In genomic region chr3:124431585-124431984, GRCh38 we compare ENCODE assay signal across 28 cellular contexts.
"Had no signal": no experiment of that assay in that cellular context is flagged by ENCODE, and none has a peak within 500 bp of the region (broad histone marks: within the 10 kb centered on the region; RNA-seq: fewer than 3 reads in every experiment).

No MANE protein-coding gene starts in this region.

- H3K36me3 ChIP-seq: suprapubic skin, thyroid gland, transverse colon, upper lobe of right lung, vagina had no signal

- H3K36me3 Mint-ChIP-seq: stimulated activated effector memory CD8-positive, alpha-beta T cell treated with anti-CD3 and anti-CD28 coated beads, Interleukin-12 subunit alpha, Interleukin-12 subunit beta, amount 100 ng/mL, for 72 hours; stimulated activated memory B cell treated with anti-CD40 and anti-IgM and Interleukin-4, amounts not matched to agents 10 μg/mL and 1 μg/mL and 100 μg/mL, for 72 hours; stimulated activated naive B cell treated with anti-CD40 and anti-IgM and Interleukin-4, amounts not matched to agents 10 μg/mL and 1 μg/mL and 100 μg/mL, for 72 hours had no signal

- H3K9me3 ChIP-seq: stomach, suprapubic skin, testis, thoracic aorta, thyroid gland, tibial artery, transverse colon, upper lobe of left lung, upper lobe of right lung, uterus, vagina had no signal

- H3K27me3 Mint-ChIP-seq: stimulated activated naive B cell treated with anti-CD40 and anti-IgM and Interleukin-4, amounts not matched to agents 10 μg/mL and 1 μg/mL and 100 μg/mL, for 72 hours had no signal

- H3K4me1 Mint-ChIP-seq: stimulated activated effector memory CD8-positive, alpha-beta T cell treated with anti-CD3 and anti-CD28 coated beads, Interleukin-12 subunit alpha, Interleukin-12 subunit beta, amount 100 ng/mL, for 72 hours; stimulated activated memory B cell treated with anti-CD40 and anti-IgM and Interleukin-4, amounts not matched to agents 10 μg/mL and 1 μg/mL and 100 μg/mL, for 72 hours had no signal

- H3K4me3 ChIP-seq: stomach, suprapubic skin, testis, thoracic aorta, thyroid gland, tibial artery, tibial nerve, transverse colon, upper lobe of left lung, upper lobe of right lung, uterus, vagina had no signal

- H3K9me3 Mint-ChIP-seq: stimulated activated effector memory CD8-positive, alpha-beta T cell treated with anti-CD3 and anti-CD28 coated beads, Interleukin-12 subunit alpha, Interleukin-12 subunit beta, amount 100 ng/mL, for 72 hours; stimulated activated memory B cell treated with anti-CD40 and anti-IgM and Interleukin-4, amounts not matched to agents 10 μg/mL and 1 μg/mL and 100 μg/mL, for 72 hours; stimulated activated naive B cell treated with anti-CD40 and anti-IgM and Interleukin-4, amounts not matched to agents 10 μg/mL and 1 μg/mL and 100 μg/mL, for 72 hours; stimulated activated naive CD8-positive, alpha-beta T cell treated with anti-CD3 and anti-CD28 coated beads, Interleukin-15, Interleukin-2, amounts not matched to agents 100 ng/mL and 50 ng/mL, for 24 hours; type B pancreatic cell had no signal

- H3K27ac Mint-ChIP-seq: stimulated activated effector memory CD8-positive, alpha-beta T cell treated with anti-CD3 and anti-CD28 coated beads, Interleukin-12 subunit alpha, Interleukin-12 subunit beta, amount 100 ng/mL, for 72 hours; stimulated activated memory B cell treated with anti-CD40 and anti-IgM and Interleukin-4, amounts not matched to agents 10 μg/mL and 1 μg/mL and 100 μg/mL, for 72 hours; stimulated activated naive B cell treated with anti-CD40 and anti-IgM and Interleukin-4, amounts not matched to agents 10 μg/mL and 1 μg/mL and 100 μg/mL, for 72 hours; stimulated activated naive CD8-positive, alpha-beta T cell treated with anti-CD3 and anti-CD28 coated beads, Interleukin-15, Interleukin-2, amounts not matched to agents 100 ng/mL and 50 ng/mL, for 24 hours; type B pancreatic cell had no signal

- H3K27ac ChIP-seq: stomach, suprapubic skin, testis, thoracic aorta, thyroid gland, tibial artery, tibial nerve, transverse colon, upper lobe of left lung, upper lobe of right lung, uterus, vagina had no signal

- DNase-seq: stimulated activated CD4-positive, alpha-beta T cell treated with anti-CD3 and anti-CD28 coated beads, Interleukin-2, amount 100 ng/mL, for 48 hours; stimulated activated CD4-positive, alpha-beta T cell treated with anti-CD3 and anti-CD28 coated beads, Interleukin-4, amount 100 ng/mL, for 1 hour; stimulated activated CD4-positive, alpha-beta T cell treated with anti-CD3 and anti-CD28 coated beads, Interleukin-4, amount 100 ng/mL, for 24 hours; stimulated activated CD4-positive, alpha-beta T cell treated with anti-CD3 and anti-CD28 coated beads, Interleukin-4, amount 100 ng/mL, for 4 hours; stimulated activated CD8-positive, alpha-beta memory T cell treated with anti-CD3 and anti-CD28 coated beads, Interleukin-4, amount 100 ng/mL, for 48 hours; stimulated activated naive B cell treated with anti-CD40 and anti-IgM and Interleukin-4, amounts not matched to agents 10 μg/mL and 1 μg/mL and 100 μg/mL, for 72 hours; stimulated activated naive CD4-positive, alpha-beta T cell; stimulated activated naive CD4-positive, alpha-beta T cell treated with Interleukin-2 at 50 U/mL for 16 hours; stimulated activated naive CD8-positive, alpha-beta T cell treated with anti-CD3 and anti-CD28 coated beads, Interleukin-15, Interleukin-2, amounts not matched to agents 100 U/mL and 50 U/mL, for 24 hours; stomach; substantia nigra; testis; thyroid gland; tibial artery; transverse colon; trophoblast cell; upper lobe of left lung; upper lobe of right lung; uterus had no signal

- FAIRE-seq: urothelium cell line had no signal

- H3K27me3 ChIP-seq: stomach, suprapubic skin, testis, thyroid gland, tibial artery, tibial nerve, transverse colon, upper lobe of left lung, upper lobe of right lung, uterus, vagina had no signal

- ATAC-seq: stimulated activated effector memory CD8-positive, alpha-beta T cell treated with anti-CD3 and anti-CD28 coated beads, Interleukin-12 subunit alpha, Interleukin-12 subunit beta, amount 100 ng/mL, for 72 hours; stimulated activated memory B cell treated with anti-CD40 and anti-IgM and Interleukin-4, amounts not matched to agents 10 μg/mL and 1 μg/mL and 100 μg/mL, for 72 hours; stimulated activated naive B cell treated with anti-CD40 and anti-IgM and Interleukin-4, amounts not matched to agents 10 μg/mL and 1 μg/mL and 100 μg/mL, for 72 hours; stimulated activated naive CD8-positive, alpha-beta T cell treated with anti-CD3 and anti-CD28 coated beads, Interleukin-15, Interleukin-2, amounts not matched to agents 100 U/mL and 50 U/mL, for 24 hours; upper lobe of right lung had no signal

- H3K4me1 ChIP-seq: stomach, testis, thyroid gland, tibial nerve, transverse colon, upper lobe of left lung, upper lobe of right lung, uterus had no signal

- H3K4me3 Mint-ChIP-seq: stimulated activated effector memory CD8-positive, alpha-beta T cell treated with anti-CD3 and anti-CD28 coated beads, Interleukin-12 subunit alpha, Interleukin-12 subunit beta, amount 100 ng/mL, for 72 hours; stimulated activated memory B cell treated with anti-CD40 and anti-IgM and Interleukin-4, amounts not matched to agents 10 μg/mL and 1 μg/mL and 100 μg/mL, for 72 hours; stimulated activated naive B cell treated with anti-CD40 and anti-IgM and Interleukin-4, amounts not matched to agents 10 μg/mL and 1 μg/mL and 100 μg/mL, for 72 hours; stimulated activated naive CD8-positive, alpha-beta T cell treated with anti-CD3 and anti-CD28 coated beads, Interleukin-15, Interleukin-2, amounts not matched to agents 100 ng/mL and 50 ng/mL, for 24 hours; type B pancreatic cell had no signal
